Comparison of ENCODE assay signal across 1 cellular context in the genomic region with DNA sequence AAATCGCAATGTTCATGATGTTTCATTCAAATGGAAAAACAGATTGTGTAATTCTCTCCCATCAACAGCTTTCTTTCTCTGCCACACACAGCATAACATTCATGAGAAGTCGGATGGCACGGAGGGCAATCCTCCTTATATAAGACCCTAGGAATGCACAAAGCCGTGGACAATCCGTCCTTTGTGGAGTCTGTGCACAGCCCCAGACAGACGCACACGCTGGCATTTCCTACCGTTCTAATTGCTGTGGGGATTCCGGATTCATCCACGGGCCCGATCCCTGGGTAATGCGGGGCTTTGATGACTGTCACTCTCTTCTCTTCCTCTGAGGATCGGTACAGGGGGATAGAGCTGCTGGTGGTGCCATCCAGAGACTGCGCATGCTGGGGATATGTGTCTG.
TF ChIP-seq lines count a peak whose summit lies in the region.

No MANE protein-coding gene starts in this region.

TF ChIP-seq in H1, 55 proteins besides CTCF, POLR2A, EP300 and RAD21 (continued from another document):
- 0 out of 2 replicates have a peak, but pooled peaks have one; percentile 32 for TF ChIP-seq CEBPB (IDR thresholded peaks at IDR 0.05; ENCODE audit: low read depth, low read length)
